Comparison of ENCODE assay signal across 8 cellular contexts in genomic region chr1:200738733-200739498, GRCh38. TPM values are rescaled to one million over a fixed set of nuclear protein-coding genes. Genes with fewer than 3 reads are reported as not detected.
A peak's percentile ranks its signal among the peaks of the same experiment; 100 is the strongest.
DNase-seq lines count a peak whose midpoint lies in the region; ATAC-seq and TF ChIP-seq lines count a peak whose summit lies in the region.

TSS of gene CAMSAP2 (plus strand) at chr1:200738893. CDS start at chr1:200739828, 935 bp downstream.

- H3K9ac ChIP-seq in KMS-11 (peak within 1 kb of the TSS; percentile 95), neural progenitor cell (peak within 1 kb of the TSS; percentile 53)

- H3K27ac Mint-ChIP-seq in Calu3 (ENCODE audit: unreplicated experiment) (peak within 1 kb of the TSS; percentile 88), neural progenitor cell (peak within 1 kb of the TSS; percentile 99)

- H3K9me3 ChIP-seq in SJCRH30 (replicated peaks) (no peaks in the 10 kb centered on the region), neural progenitor cell (ENCODE audit: low read depth) (no peaks in the 10 kb centered on the region)

- DNase-seq in Calu3 (peak; percentile 83), SJCRH30 (peak; percentile 82 to 86), foreskin keratinocyte (peak; percentile 63 to 84), neural progenitor cell (ENCODE audit: low spot score) (peak; percentile 95), stromal cell of bone marrow (ENCODE audit: low read depth) (peak; percentile 85)
- DNase-seq in activated naive CD4-positive, alpha-beta T cell treated with Interleukin-2 at 50 U/mL for 16 hours, result peak; percentile 67

- TF ChIP-seq CTCF in Calu3 (IDR thresholded peaks at IDR 0.05; ENCODE audit: unreplicated experiment) (no peak), KMS-11 (conservative IDR thresholded peaks at IDR 0.05; ENCODE audit: low read depth, low read length) (no peak), foreskin keratinocyte (conservative IDR thresholded peaks at IDR 0.05) (no peak), neural progenitor cell (IDR thresholded peaks at IDR 0.05) (no peak)

- H3K27ac ChIP-seq in KMS-11 (peak within 1 kb of the TSS; percentile 94), SJCRH30 (peak within 1 kb of the TSS; percentile 97), foreskin keratinocyte (peak within 1 kb of the TSS; percentile 73), neural progenitor cell (peak within 1 kb of the TSS; percentile 93)

- H3F3A ChIP-seq in neural progenitor cell (ENCODE audit: low read depth), result peaks cover 27% of the 10 kb centered on the region

- H3K36me3 Mint-ChIP-seq in Calu3 (ENCODE audit: insufficient read depth, unreplicated experiment) (peaks cover 29% of the 10 kb centered on the region), neural progenitor cell (peaks cover 4% of the 10 kb centered on the region)

- ATAC-seq in GM21526 (IDR thresholded peaks at IDR 0.05; ENCODE audit: low FRiP score, unreplicated experiment), result peak; percentile 57
- peak; percentile 75 for ATAC-seq in foreskin keratinocyte

- H3K4me1 Mint-ChIP-seq in Calu3 (ENCODE audit: low read depth, unreplicated experiment), result peaks cover 23% of the 10 kb centered on the region
- peaks cover 33% of the 10 kb centered on the region for H3K4me1 Mint-ChIP-seq in neural progenitor cell

- H3K4me1 ChIP-seq in KMS-11 (ENCODE audit: low read depth, poor library complexity, severe bottlenecking), result peaks cover 40% of the 10 kb centered on the region
- H3K4me1 ChIP-seq in SJCRH30, result no peaks in the 10 kb centered on the region; the same call in 1 of the 2 replicates
- peaks cover 10% of the 10 kb centered on the region for H3K4me1 ChIP-seq in foreskin keratinocyte
- H3K4me1 ChIP-seq in neural progenitor cell, result peaks cover 37% of the 10 kb centered on the region

- peak within 1 kb of the TSS; percentile 92 for H3K4me3 Mint-ChIP-seq in Calu3 (ENCODE audit: low read depth, unreplicated experiment)
- H3K4me3 Mint-ChIP-seq in neural progenitor cell, result peak within 1 kb of the TSS; percentile 99

- no TSS peak for BruUV-seq in Calu3 (replicated peaks; lab: Mats Ljungman, UMichigan)

- no peaks in the 10 kb centered on the region for H3K27me3 Mint-ChIP-seq in Calu3 (ENCODE audit: unreplicated experiment)
- peaks cover 6% of the 10 kb centered on the region for H3K27me3 Mint-ChIP-seq in neural progenitor cell (ENCODE audit: insufficient read depth, low read depth)

- H3K9me3 Mint-ChIP-seq in Calu3 (ENCODE audit: low read depth, unreplicated experiment) (no peaks in the 10 kb centered on the region), neural progenitor cell (peaks cover under 1% of the 10 kb centered on the region)

- H2AFZ ChIP-seq in KMS-11 (ENCODE audit: low read depth) (peak within 1 kb of the TSS; percentile 84), neural progenitor cell (replicated peaks) (peak within 1 kb of the TSS; percentile 84)

- no peaks in the 10 kb centered on the region for H3K27me3 ChIP-seq in KMS-11 (ENCODE audit: insufficient read depth, low read depth)
- H3K27me3 ChIP-seq in SJCRH30, result no peaks in the 10 kb centered on the region
- no peaks in the 10 kb centered on the region for H3K27me3 ChIP-seq in foreskin keratinocyte
- H3K27me3 ChIP-seq in neural progenitor cell, result peaks cover 10% of the 10 kb centered on the region

- peaks cover 40% of the 10 kb centered on the region for H3K79me2 ChIP-seq in KMS-11 (ENCODE audit: insufficient read depth, low read depth)
- peaks cover 44% of the 10 kb centered on the region for H3K79me2 ChIP-seq in neural progenitor cell (ENCODE audit: low read depth)

- H3K4me2 ChIP-seq in KMS-11 (peak within 1 kb of the TSS; percentile 85), neural progenitor cell (peak within 1 kb of the TSS; percentile 89)

- H3K4me3 ChIP-seq in KMS-11 (IDR thresholded peaks at IDR 0.05; ENCODE audit: insufficient read depth, low read depth, low read length), result peak within 1 kb of the TSS; percentile 81
- peak within 1 kb of the TSS; percentile 96 for H3K4me3 ChIP-seq in SJCRH30
- peak within 1 kb of the TSS; percentile 89 for H3K4me3 ChIP-seq in neural progenitor cell

- no peaks in the 10 kb centered on the region for H3K36me3 ChIP-seq in KMS-11 (ENCODE audit: insufficient read depth)
- no peaks in the 10 kb centered on the region for H3K36me3 ChIP-seq in SJCRH30
- H3K36me3 ChIP-seq in neural progenitor cell, result peaks cover 5% of the 10 kb centered on the region

- intact Hi-C loops in Calu3 (cut with micrococcal nuclease; ENCODE audit: unreplicated experiment), result no loop called here

- H4K20me1 ChIP-seq in KMS-11 (ENCODE audit: insufficient read depth) (no peaks in the 10 kb centered on the region), neural progenitor cell (ENCODE audit: low read depth) (peaks cover 42% of the 10 kb centered on the region)

- CTCF ChIA-PET in Calu3 (lab: Charles Lee), result interaction anchor here (1.0 to 1.6 kb wide), 2 partner anchors 12 to 69 kb away, joined by 4 to 5 read pairs; partner anchors contain the start of gene DDX59

RNA-seq across cellular contexts. Expression of gene CAMSAP2, which starts in this region (rescaled TPM):
- total RNA-seq in Calu3 (2022) (27.6 and 30.3 TPM in 2 replicates), foreskin keratinocyte (60.2 and 62.5 TPM in 2 replicates), neural progenitor cell (ENCODE audit: low replicate concordance) (28.2 and 43.9 TPM in 2 replicates)
- total RNA-seq in SJCRH30 (2014; rRNA removed; shearing (Covaris generic)), result 18.7 and 23.5 TPM in 2 replicates
- polyA plus RNA-seq in foreskin keratinocyte, result 9.1 and 10.8 TPM in 2 replicates

Comparison
In these comparisons a context has a peak if more than half of its experiments do, and no peak if none do; other contexts are left out.
1. Peak in every context shown above with its lines: DNase-seq, ATAC-seq, H3K4me3 ChIP-seq and H3K27ac ChIP-seq.